Comparison of ENCODE assay signal across 1 cellular context in genomic region chr6:31738048-31738979, GRCh38.
TF ChIP-seq lines count a peak whose summit lies in the region.

No MANE protein-coding gene starts in this region.

TF ChIP-seq in K562, 482 proteins besides CTCF, POLR2A, EP300 and RAD21 (continued from another document and continues in another):
- no peak for TF ChIP-seq ZBTB34 (CRISPR knock-in tag; IDR thresholded peaks at IDR 0.05)
- peak; percentile 83 for TF ChIP-seq THAP12 (CRISPR knock-in tag; IDR thresholded peaks at IDR 0.05)
- peak; percentile 36 for TF ChIP-seq ZKSCAN1 (IDR thresholded peaks at IDR 0.05; ENCODE audit: low read depth, low read length)
- TF ChIP-seq ZNF583 (CRISPR knock-in tag; IDR thresholded peaks at IDR 0.05): peak; percentile 11; the same call in 1 of the 2 replicates
- TF ChIP-seq ZFP91 (CRISPR knock-in tag; IDR thresholded peaks at IDR 0.05): peak; percentile 63; the same call in 1 of the 2 replicates
- TF ChIP-seq MAX (CRISPR knock-in tag; IDR thresholded peaks at IDR 0.05): peak; percentile 12; the same call in 1 of the 2 replicates
- no peak for TF ChIP-seq ZBTB43 (CRISPR knock-in tag; IDR thresholded peaks at IDR 0.05)
- TF ChIP-seq USF1 (CRISPR knock-in tag; IDR thresholded peaks at IDR 0.05): no peak
- no peak for TF ChIP-seq ZBED1 (IDR thresholded peaks at IDR 0.05)
- TF ChIP-seq AFF1 (IDR thresholded peaks at IDR 0.05; ENCODE audit: low read depth in 1 of 2, partially characterized antibody in 2 of 2): peak; percentile 18 to 93
- peak; percentile 77 to 95 for TF ChIP-seq TBL1XR1 (IDR thresholded peaks at IDR 0.05; ENCODE audit: low read length in 2 of 2)
- TF ChIP-seq BRD4 (IDR thresholded peaks at IDR 0.05): peak; percentile 99
- no peak for TF ChIP-seq NR2C1 (IDR thresholded peaks at IDR 0.05)
- no peak for TF ChIP-seq NR2C1 (tag; IDR thresholded peaks at IDR 0.05)
- no peak for TF ChIP-seq POLR3A (IDR thresholded peaks at IDR 0.05; ENCODE audit: borderline replicate concordance, extremely low read depth, insufficient read depth, insufficient read length)
- peak; percentile 47 for TF ChIP-seq SMAD1 (IDR thresholded peaks at IDR 0.05; ENCODE audit: low read depth, low read length, partially characterized antibody)
- TF ChIP-seq ZNF512 (tag; IDR thresholded peaks at IDR 0.05): no peak
- TF ChIP-seq CAMTA2 (CRISPR knock-in tag; conservative IDR thresholded peaks at IDR 0.05): no peak
- no peak for TF ChIP-seq HINFP (tag; conservative IDR thresholded peaks at IDR 0.05; ENCODE audit: low read depth)
- no peak for TF ChIP-seq YBX1 (IDR thresholded peaks at IDR 0.05)
- no peak for TF ChIP-seq CHD1 (IDR thresholded peaks at IDR 0.05; ENCODE audit: low read length)
- TF ChIP-seq ZNF655 (CRISPR knock-in tag; IDR thresholded peaks at IDR 0.05): no peak
- TF ChIP-seq JUN (IDR thresholded peaks at IDR 0.05; ENCODE audit: borderline replicate concordance, low read depth, low read length): peak; percentile 92
- TF ChIP-seq JUN (CRISPR knock-in tag; IDR thresholded peaks at IDR 0.05; ENCODE audit: borderline replicate concordance): peak; percentile 4; the same call in 1 of the 2 replicates
- peak; percentile 18 for TF ChIP-seq ARID4B (CRISPR knock-in tag; IDR thresholded peaks at IDR 0.05)
- no peak for TF ChIP-seq NONO (IDR thresholded peaks at IDR 0.05; ENCODE audit: low read depth in 2 of 2, low read length in 1 of 2)
- TF ChIP-seq ZC3H4 (CRISPR knock-in tag; IDR thresholded peaks at IDR 0.05; ENCODE audit: borderline replicate concordance): no peak
- no peak for TF ChIP-seq ZNF395 (CRISPR knock-in tag; IDR thresholded peaks at IDR 0.05)
- TF ChIP-seq ZNF778 (CRISPR knock-in tag; IDR thresholded peaks at IDR 0.05): no peak
- TF ChIP-seq MEF2D (tag; conservative IDR thresholded peaks at IDR 0.05; ENCODE audit: low read depth): peak; percentile 22; the same call in 1 of the 2 replicates
- TF ChIP-seq KLF6 (CRISPR knock-in tag; IDR thresholded peaks at IDR 0.05; ENCODE audit: borderline replicate concordance): peak; percentile 5; the same call in 1 of the 2 replicates
- no peak for TF ChIP-seq NCOA2 (IDR thresholded peaks at IDR 0.05; ENCODE audit: partially characterized antibody in 2 of 2)
- TF ChIP-seq CBX8 (IDR thresholded peaks at IDR 0.05; ENCODE audit: borderline replicate concordance, extremely low read depth, low read depth, low read length, poor library complexity, severe bottlenecking): no peak
